Comparison of ENCODE assay signal across 19 cellular contexts in the genomic region with DNA sequence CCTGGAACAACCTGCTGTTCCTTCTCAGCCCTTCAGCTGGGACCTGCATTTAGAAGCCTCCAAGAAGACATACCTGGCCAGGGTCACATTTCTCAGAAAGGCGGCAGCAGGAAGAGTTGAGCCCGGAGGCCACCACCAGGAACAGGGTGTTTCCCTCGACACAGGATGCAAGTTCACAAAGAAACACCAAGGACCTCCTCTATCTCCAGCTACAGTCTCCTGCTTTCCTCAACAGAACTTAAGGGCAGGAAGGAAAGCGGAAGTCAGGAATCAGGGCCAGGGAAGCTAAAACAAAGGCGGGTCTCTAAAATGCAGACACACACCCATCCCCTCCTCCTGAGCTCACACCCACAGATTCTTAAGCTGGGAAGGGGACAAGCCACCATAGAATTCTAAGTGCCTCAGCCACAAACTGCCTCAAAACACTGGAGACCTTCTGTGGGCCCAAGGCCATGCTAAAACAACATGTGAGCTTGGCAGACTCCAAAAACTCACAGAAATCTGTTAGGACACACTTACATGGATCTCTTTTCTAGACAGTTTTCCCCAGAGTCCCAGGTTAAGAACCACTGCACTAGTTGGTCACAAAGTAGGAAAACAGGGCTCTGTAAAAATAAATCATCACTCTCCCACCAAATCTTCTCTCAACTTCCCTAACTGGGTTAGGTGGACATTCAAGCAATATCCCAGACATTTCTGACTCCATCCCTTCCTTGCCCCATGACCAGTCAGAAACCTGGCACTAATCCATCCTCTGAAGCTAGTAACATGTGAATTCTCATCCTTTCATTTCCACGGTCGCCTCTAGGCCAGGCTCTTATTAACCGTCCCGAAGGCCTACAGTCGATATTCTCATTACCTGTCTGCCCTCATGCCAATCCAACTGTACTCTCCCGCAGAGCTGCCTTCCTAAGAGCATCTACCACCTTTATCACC.
DNase-seq lines count a peak whose midpoint lies in the region; ATAC-seq and TF ChIP-seq lines count a peak whose summit lies in the region.
"Had no signal": no experiment of that assay in that cellular context is flagged by ENCODE, and none has a peak within 500 bp of the region (broad histone marks: within the 10 kb centered on the region; RNA-seq: fewer than 3 reads in every experiment).

No MANE protein-coding gene starts in this region.

- H2AK5ac ChIP-seq in trophoblast cell (ENCODE audit: low read length): no peak overlapping the region

- peaks cover 28% of the 10 kb centered on the region for H3K4me1 Mint-ChIP-seq in MCF 10A (ENCODE audit: insufficient read depth, unreplicated experiment)
- H3K4me1 Mint-ChIP-seq: activated naive CD8-positive, alpha-beta T cell treated with anti-CD3 and anti-CD28 coated beads for 36 hours; mesothelial cell of epicardium; neural crest cell had no signal

- peaks cover 48% of the 10 kb centered on the region for H3K36me3 Mint-ChIP-seq in MCF 10A (ENCODE audit: insufficient read depth, unreplicated experiment)
- H3K36me3 Mint-ChIP-seq: activated naive CD8-positive, alpha-beta T cell treated with anti-CD3 and anti-CD28 coated beads for 36 hours had no signal

- H3K27ac ChIP-seq in mammary epithelial cell (ENCODE audit: insufficient read depth, low read depth, low read length) (no peak overlapping the region), left ventricle myocardium inferior (replicated peaks) (peak overlapping the region; percentile 89), trophoblast cell (ENCODE audit: low read depth, low read length) (no peak overlapping the region)
- H3K27ac ChIP-seq: 22Rv1 had no signal

- H3K9me3 Mint-ChIP-seq in MCF 10A (ENCODE audit: unreplicated experiment): no peaks in the 10 kb centered on the region
- H3K9me3 Mint-ChIP-seq: activated T-cell treated with anti-CD3 and anti-CD28 coated beads, Interleukin-2, amount 50 U/mL, for 4 hours had no signal

- no peak overlapping the region for H3K4me2 ChIP-seq in mammary epithelial cell (ENCODE audit: insufficient read depth, low read depth, low read length)
- no peak overlapping the region for H3K4me2 ChIP-seq in trophoblast cell (ENCODE audit: low read length)

- no peak overlapping the region for H3K14ac ChIP-seq in trophoblast cell (ENCODE audit: low read length)

- H4K12ac ChIP-seq in trophoblast cell (ENCODE audit: low read depth, low read length): peak overlapping the region; percentile 26

- peak overlapping the region; percentile 42 for H4K91ac ChIP-seq in trophoblast cell (ENCODE audit: low read depth, low read length)

- no peak overlapping the region for H3K4me3 Mint-ChIP-seq in MCF 10A (ENCODE audit: unreplicated experiment)
- H3K4me3 Mint-ChIP-seq: activated naive CD8-positive, alpha-beta T cell treated with anti-CD3 and anti-CD28 coated beads for 36 hours; activated T-cell treated with anti-CD3 and anti-CD28 coated beads, Interleukin-2, amount 50 U/mL, for 4 hours; mesothelial cell of epicardium; neural crest cell had no signal

- H4K20me1 ChIP-seq in mammary epithelial cell (ENCODE audit: insufficient read depth, low read length): no peaks in the 10 kb centered on the region

- H3K9me3 ChIP-seq in mammary epithelial cell (replicated peaks; ENCODE audit: insufficient read depth, low read length) (no peaks in the 10 kb centered on the region), left ventricle myocardium inferior (replicated peaks) (no peaks in the 10 kb centered on the region), trophoblast cell (ENCODE audit: insufficient read depth, low read depth, low read length) (no peaks in the 10 kb centered on the region), mucosa of descending colon (no peaks in the 10 kb centered on the region)
- H3K9me3 ChIP-seq: esophagus squamous epithelium had no signal

- no TSS peak for BruUV-seq in MCF 10A (replicated peaks; lab: Mats Ljungman, UMichigan)
- BruUV-seq in mammary epithelial cell (replicated peaks; lab: Mats Ljungman, UMichigan): no TSS peak

- POLR2A ChIA-PET in MCF 10A (lab: Yijun Ruan, JAX): interaction anchor here (0.8 to 1.3 kb wide), 2 partner anchors 10 to 20 kb away, joined by 3 read pairs; no protein-coding TSS in a partner anchor

- H2BK5ac ChIP-seq in trophoblast cell (ENCODE audit: low read depth, low read length, poor library complexity): no peak overlapping the region

- H3K79me1 ChIP-seq in trophoblast cell (ENCODE audit: low read length): no peaks in the 10 kb centered on the region

- no peak overlapping the region for H4K8ac ChIP-seq in trophoblast cell (ENCODE audit: low read depth, low read length)

- DNase-seq in MCF 10A (ENCODE audit: unreplicated experiment): no peak
- DNase-seq in mammary epithelial cell: no peak
- peak; percentile 31 for DNase-seq in left ventricle myocardium inferior
- peak; percentile 10 for DNase-seq in trophoblast cell
- no peak for DNase-seq in NCI-H524 (lab: John Stamatoyannopoulos, UW)
- no peak for DNase-seq in DMS 273 treated with DMSO at 0.1 percent for 48 hours (lab: John Stamatoyannopoulos, UW)
- no peak for DNase-seq in mucosa of descending colon
- DNase-seq: activated CD4-positive, alpha-beta T cell treated with anti-CD3 and anti-CD28 coated beads, Interleukin-2, amount 50 U/mL, for 4 hours; activated naive CD8-positive, alpha-beta T cell treated with anti-CD3 and anti-CD28 coated beads for 36 hours; activated T-cell treated with anti-CD3 and anti-CD28 coated beads, Interleukin-2, amount 50 U/mL, for 4 hours; effector CD4-positive, alpha-beta T cell; esophagus squamous epithelium; NCI-H2029 treated with DMSO at 0.1 percent for 48 hours; NCI-H510A treated with DMSO at 0.1 percent for 48 hours had no signal

- TF ChIP-seq CTCF in MCF 10A (IDR thresholded peaks at IDR 0.05; ENCODE audit: unreplicated experiment) (no peak), mammary epithelial cell (conservative IDR thresholded peaks at IDR 0.05 in 1 of 2, IDR thresholded peaks at IDR 0.05 in 1 of 2; ENCODE audit: extremely low read depth in 1 of 2, insufficient read depth in 1 of 2, low read depth in 1 of 2, low read length in 2 of 2) (no peak), left ventricle myocardium inferior (IDR thresholded peaks at IDR 0.05; ENCODE audit: borderline replicate concordance) (no peak), mucosa of descending colon (IDR thresholded peaks at IDR 0.05) (no peak)

- H3K18ac ChIP-seq in trophoblast cell (ENCODE audit: low read length): peak overlapping the region; percentile 50

- 93% methylated on average over 10 of the region's 11 CpGs for WGBS in mammary epithelial cell (ENCODE audit: low coverage, missing lambda C conversion rate)
- WGBS in trophoblast cell (ENCODE audit: extremely low coverage, insufficient coverage, insufficient read length): no CpG with 5 or more reads among the region's 11 CpGs

- H2BK12ac ChIP-seq in trophoblast cell (ENCODE audit: low read length): peak overlapping the region; percentile 70

- H3K79me2 ChIP-seq in mammary epithelial cell (ENCODE audit: insufficient read depth, low read length) (peaks cover 66% of the 10 kb centered on the region), trophoblast cell (ENCODE audit: control insufficient read depth, insufficient read depth, low read length, poor library complexity) (no peaks in the 10 kb centered on the region)

- H3K23ac ChIP-seq in trophoblast cell (ENCODE audit: low read length): no peak overlapping the region

- H3K4ac ChIP-seq in trophoblast cell (ENCODE audit: low read depth, low read length): no peak overlapping the region

- no peak overlapping the region for H3K4me3 ChIP-seq in mammary epithelial cell (replicated peaks in 1 of 3; ENCODE audit: insufficient read depth in 1 of 3, low read depth in 2 of 3, low read length in 3 of 3)
- H3K4me3 ChIP-seq in left ventricle myocardium inferior: peak overlapping the region; percentile 56
- no peak overlapping the region for H3K4me3 ChIP-seq in trophoblast cell (ENCODE audit: low read depth, low read length)
- no peak overlapping the region for H3K4me3 ChIP-seq in mucosa of descending colon
- H3K4me3 ChIP-seq: esophagus squamous epithelium had no signal

- in situ Hi-C loops in mammary epithelial cell (cut with MboI; ENCODE audit: low sequenced_read_pairs in 2 of 2): no loop called here

- ATAC-seq in mucosa of descending colon: no peak
- no peak for ATAC-seq in GM21717 (IDR thresholded peaks at IDR 0.05; ENCODE audit: unreplicated experiment)
- ATAC-seq: activated T-cell treated with anti-CD3 and anti-CD28 coated beads, Interleukin-2, amount 50 U/mL, for 4 hours; HCT116 had no signal

- H3K36me3 ChIP-seq in mammary epithelial cell (ENCODE audit: insufficient read depth, low read length) (peaks cover 3% of the 10 kb centered on the region), left ventricle myocardium inferior (no peaks in the 10 kb centered on the region), trophoblast cell (ENCODE audit: control insufficient read depth in 1 of 2, insufficient read depth in 2 of 2, low read length in 2 of 2) (peaks cover 2 to 3% of the 10 kb centered on the region in 2 experiments), mucosa of descending colon (ENCODE audit: low read depth) (no peaks in the 10 kb centered on the region)
- H3K36me3 ChIP-seq: esophagus squamous epithelium had no signal

- no peaks in the 10 kb centered on the region for H3K4me1 ChIP-seq in mammary epithelial cell (ENCODE audit: insufficient read depth, low read length)
- peaks cover 37% of the 10 kb centered on the region for H3K4me1 ChIP-seq in left ventricle myocardium inferior
- peaks cover 3 to 7% of the 10 kb centered on the region in 2 experiments for H3K4me1 ChIP-seq in trophoblast cell (ENCODE audit: control insufficient read depth in 1 of 2, insufficient read depth in 2 of 2, low read length in 2 of 2)
- no peaks in the 10 kb centered on the region for H3K4me1 ChIP-seq in mucosa of descending colon (ENCODE audit: low read depth)

- H2BK120ac ChIP-seq in trophoblast cell (ENCODE audit: insufficient read depth, low read length, poor library complexity): peak overlapping the region; percentile 2

- intact Hi-C loops in MCF 10A (cut with micrococcal nuclease) (loop anchor here (5.0 kb wide), 1 partner anchor 161 kb away; the partner anchor contains the start of gene APBB2), mammary epithelial cell (cut with micrococcal nuclease) (loop anchor here (5.0 kb wide), 1 partner anchor 69 kb away; no protein-coding TSS in a partner anchor), left ventricle myocardium inferior (cut with micrococcal nuclease) (no loop called here), mucosa of descending colon (cut with DNase I, micrococcal nuclease) (no loop called here)

- H3K27me3 Mint-ChIP-seq in MCF 10A (ENCODE audit: insufficient read depth, unreplicated experiment): no peaks in the 10 kb centered on the region

- H3K27ac Mint-ChIP-seq in MCF 10A (ENCODE audit: low read depth, unreplicated experiment): peak overlapping the region; percentile 58
- H3K27ac Mint-ChIP-seq: activated naive CD8-positive, alpha-beta T cell treated with anti-CD3 and anti-CD28 coated beads for 36 hours; mesothelial cell of epicardium had no signal

- H3K27me3 ChIP-seq in mammary epithelial cell (ENCODE audit: insufficient read depth, low read length) (no peaks in the 10 kb centered on the region), left ventricle myocardium inferior (ENCODE audit: low read depth) (no peaks in the 10 kb centered on the region), trophoblast cell (ENCODE audit: insufficient read depth, low read length) (no peaks in the 10 kb centered on the region)
- H3K27me3 ChIP-seq: esophagus squamous epithelium had no signal

- H3K9ac ChIP-seq in mammary epithelial cell (ENCODE audit: insufficient read depth, low read length): no peak overlapping the region
- H3K9ac ChIP-seq in trophoblast cell (ENCODE audit: low read length): no peak overlapping the region

- dilution Hi-C loops in mammary epithelial cell (cut with HindIII; ENCODE audit: low sequenced_read_pairs): no loop called here

- CTCF ChIA-PET in MCF 10A (lab: Yijun Ruan, JAX) (interaction anchor here (0.7 to 1.2 kb wide), 3 partner anchors 17 to 1350 kb away, joined by 3 to 4 read pairs (median 3); no protein-coding TSS in a partner anchor), mammary epithelial cell (lab: Charles Lee; ENCODE audit: low non-redundant PET) (no interaction called here)

- H2AFZ ChIP-seq in mammary epithelial cell (ENCODE audit: low read depth, low read length): no peak overlapping the region
- H2AFZ ChIP-seq in trophoblast cell (ENCODE audit: insufficient read depth, low read length, poor library complexity): no peak overlapping the region

Comparison
In these comparisons a context has a peak if more than half of its experiments do, and no peak if none do; other contexts are left out.
1. DNase-seq: peak in left ventricle myocardium inferior (single experiment) and trophoblast cell (2 of 2); none in MCF 10A (single experiment), mammary epithelial cell (single experiment), NCI-H524 (0 of 2), DMS 273 treated with DMSO at 0.1 percent for 48 hours (single experiment) and mucosa of descending colon (0 of 3).
2. intact Hi-C loops: an anchor here in MCF 10A (5.0 kb wide) and mammary epithelial cell (5.0 kb wide); none called in left ventricle myocardium inferior and mucosa of descending colon.